ENCODE assay signal across 20 cellular contexts in genomic region chr13:73683746-73684145, GRCh38.
DNase-seq lines count a peak whose midpoint lies in the region; ATAC-seq and TF ChIP-seq lines count a peak whose summit lies in the region.
"Had no signal": no experiment of that assay in that cellular context is flagged by ENCODE, and none has a peak within 500 bp of the region (broad histone marks: within the 10 kb centered on the region; RNA-seq: fewer than 3 reads in every experiment).

No MANE protein-coding gene starts in this region.

- WGBS in mammary epithelial cell (ENCODE audit: low coverage, missing lambda C conversion rate) = 7% methylated on average over 3 of the region's 3 CpGs

- peaks cover 12% of the 10 kb centered on the region for H3K4me1 Mint-ChIP-seq in neural crest cell

- H2AFZ ChIP-seq in mammary epithelial cell (ENCODE audit: low read depth, low read length) = no peak overlapping the region
- H2AFZ ChIP-seq: GM23248 had no signal

- H3K9ac ChIP-seq in mammary epithelial cell (ENCODE audit: insufficient read depth, low read length) = no peak overlapping the region
- H3K9ac ChIP-seq: GM23248 had no signal

- H3K27me3 ChIP-seq in mammary epithelial cell (ENCODE audit: insufficient read depth, low read length) = no peaks in the 10 kb centered on the region
- H3K27me3 ChIP-seq: BE2C had no signal

- H3K9me3 Mint-ChIP-seq in neural crest cell = peaks cover 3% of the 10 kb centered on the region
- H3K9me3 Mint-ChIP-seq: CD4-positive, CD25-positive, alpha-beta regulatory T cell had no signal

- no peak for TF ChIP-seq CTCF in mammary epithelial cell (conservative IDR thresholded peaks at IDR 0.05 in 1 of 2, IDR thresholded peaks at IDR 0.05 in 1 of 2; ENCODE audit: extremely low read depth in 1 of 2, insufficient read depth in 1 of 2, low read depth in 1 of 2, low read length in 2 of 2)
- TF ChIP-seq CTCF in neural crest cell (conservative IDR thresholded peaks at IDR 0.05) = no peak

- H3K4me3 ChIP-seq in mammary epithelial cell (replicated peaks in 1 of 3; ENCODE audit: insufficient read depth in 1 of 3, low read depth in 2 of 3, low read length in 3 of 3) = no peak overlapping the region
- H3K4me3 ChIP-seq: GM23248, HAP-1 had no signal

- H4K20me1 ChIP-seq in mammary epithelial cell (ENCODE audit: insufficient read depth, low read length) = no peaks in the 10 kb centered on the region

- no peak for ATAC-seq in left colon
- ATAC-seq in GM21381 (IDR thresholded peaks at IDR 0.05; ENCODE audit: unreplicated experiment) = no peak

- CTCF ChIA-PET in mammary epithelial cell (lab: Charles Lee; ENCODE audit: low non-redundant PET) = no interaction called here

- BruUV-seq in mammary epithelial cell (replicated peaks; lab: Mats Ljungman, UMichigan) = no TSS peak

- H3K4me3 Mint-ChIP-seq in neural crest cell = no peak overlapping the region
- H3K4me3 Mint-ChIP-seq: CD4-positive, CD25-positive, alpha-beta regulatory T cell had no signal

- peaks cover 5% of the 10 kb centered on the region for H3K36me3 Mint-ChIP-seq in neural crest cell (ENCODE audit: low read depth)

- peak overlapping the region; percentile 2 for H3K27ac ChIP-seq in mammary epithelial cell (ENCODE audit: insufficient read depth, low read depth, low read length)
- H3K27ac ChIP-seq: GM23248 had no signal

- no peaks in the 10 kb centered on the region for H3K79me2 ChIP-seq in mammary epithelial cell (ENCODE audit: insufficient read depth, low read length)

- H3K36me3 ChIP-seq in mammary epithelial cell (ENCODE audit: insufficient read depth, low read length) = no peaks in the 10 kb centered on the region
- H3K36me3 ChIP-seq: BE2C, HAP-1 had no signal

- H3K4me1 ChIP-seq in mammary epithelial cell (ENCODE audit: insufficient read depth, low read length) = no peaks in the 10 kb centered on the region
- H3K4me1 ChIP-seq: BE2C, HAP-1 had no signal

- no peak overlapping the region for H3K4me2 ChIP-seq in mammary epithelial cell (ENCODE audit: insufficient read depth, low read depth, low read length)

- DNase-seq in NCI-H748 (lab: John Stamatoyannopoulos, UW; ENCODE audit: unreplicated experiment) (peak; percentile 36), NCI-H748 treated with DMSO at 0.1 percent for 48 hours (lab: John Stamatoyannopoulos, UW) (no peak), HT1080 (ENCODE audit: low read depth) (peak; percentile 35), mammary epithelial cell (peak; percentile 45), neural crest cell (ENCODE audit: low read depth, low spot score) (no peak), left colon (no peak), SW480 (ENCODE audit: low spot score) (no peak)
- DNase-seq: 8988T; BE2C; CD4-positive, CD25-positive, alpha-beta regulatory T cell; GDM1; GM23248; NCI-H1105; NCI-H2171 treated with DMSO at 0.1 percent for 48 hours; NCI-H446 treated with DMSO at 0.1 percent for 48 hours; NCI-H69; NK-92 treated with Interleukin-12 subunit alpha and Interleukin-12 subunit beta, amount 100 ng/mL, for 24 hours; SHP77 had no signal

- intact Hi-C loops in mammary epithelial cell (cut with micrococcal nuclease) = no loop called here
- intact Hi-C loops in left colon (cut with DNase I, micrococcal nuclease) = no loop called here

- H3K27me3 Mint-ChIP-seq in neural crest cell (ENCODE audit: low read depth) = no peaks in the 10 kb centered on the region
- H3K27me3 Mint-ChIP-seq: CD4-positive, CD25-positive, alpha-beta regulatory T cell had no signal

- H3K9me3 ChIP-seq in mammary epithelial cell (replicated peaks; ENCODE audit: insufficient read depth, low read length) = no peaks in the 10 kb centered on the region
- H3K9me3 ChIP-seq: BE2C, HAP-1 had no signal

- peak overlapping the region; percentile 93 for H3K27ac Mint-ChIP-seq in neural crest cell (ENCODE audit: unreplicated experiment)

- in situ Hi-C loops in mammary epithelial cell (cut with MboI; ENCODE audit: low sequenced_read_pairs in 2 of 2) = no loop called here

- dilution Hi-C loops in mammary epithelial cell (cut with HindIII; ENCODE audit: low sequenced_read_pairs) = loop anchor here (5.0 kb wide), 1 partner anchor 76 kb away; no protein-coding TSS in a partner anchor

Comparison
In these comparisons a context has a peak if more than half of its experiments do, and no peak if none do; other contexts are left out.
1. DNase-seq: peak in NCI-H748 (single experiment), HT1080 (single experiment) and mammary epithelial cell (single experiment); none in NCI-H748 treated with DMSO at 0.1 percent for 48 hours (single experiment), neural crest cell (single experiment), left colon (0 of 2) and SW480 (single experiment).